20 cellular contexts compared by ENCODE assay signal in the genomic region with DNA sequence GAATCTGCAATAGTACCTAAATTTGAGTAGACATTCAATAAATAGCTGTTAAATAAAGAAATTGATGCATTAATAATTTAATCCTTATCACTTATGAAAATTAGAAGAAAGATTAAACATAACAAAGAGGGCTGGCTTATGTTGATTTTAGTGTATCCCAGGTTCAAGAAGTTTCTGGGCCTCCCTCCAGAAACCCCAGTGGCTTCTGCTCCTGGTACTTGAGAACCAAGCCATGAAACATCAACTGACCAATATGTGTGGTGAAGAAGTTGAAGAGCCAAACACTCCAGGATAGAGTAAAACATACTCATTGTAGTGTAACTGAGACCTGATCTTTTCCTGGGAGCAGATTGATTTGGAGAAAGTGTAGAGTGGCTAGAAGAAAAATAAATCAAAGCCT.
DNase-seq lines count a peak whose midpoint lies in the region; ATAC-seq and TF ChIP-seq lines count a peak whose summit lies in the region.
"Had no signal": no experiment of that assay in that cellular context is flagged by ENCODE, and none has a peak within 500 bp of the region (broad histone marks: within the 10 kb centered on the region; RNA-seq: fewer than 3 reads in every experiment).

No MANE protein-coding gene starts in this region.

- H3K27me3 ChIP-seq in thyroid gland = no peaks in the 10 kb centered on the region
- H3K27me3 ChIP-seq: BE2C, BLaER1 had no signal

- H3K4me3 Mint-ChIP-seq in activated naive CD4-positive, alpha-beta T cell treated with anti-CD3 and anti-CD28 coated beads for 36 hours = no peak overlapping the region
- H3K4me3 Mint-ChIP-seq: CD14-positive monocyte; CD4-positive, alpha-beta memory T cell; CD4-positive, CD25-positive, alpha-beta regulatory T cell; CD8-positive, alpha-beta memory T cell had no signal

- no peaks in the 10 kb centered on the region for H3K27me3 Mint-ChIP-seq in activated naive CD4-positive, alpha-beta T cell treated with anti-CD3 and anti-CD28 coated beads for 36 hours (ENCODE audit: low read depth)
- H3K27me3 Mint-ChIP-seq: CD4-positive, alpha-beta memory T cell; CD4-positive, CD25-positive, alpha-beta regulatory T cell; CD8-positive, alpha-beta memory T cell had no signal

- peaks cover 0 to 6% of the 10 kb centered on the region in 2 donors for H3K4me1 ChIP-seq in thyroid gland
- H3K4me1 ChIP-seq: BE2C, BLaER1 had no signal

- intact Hi-C loops in thyroid gland (cut with DNase I) = no loop called here
- intact Hi-C loops in activated naive CD4-positive, alpha-beta T cell treated with anti-CD3 and anti-CD28 coated beads for 36 hours (cut with micrococcal nuclease) = no loop called here

- no peaks in the 10 kb centered on the region for H3K9me3 ChIP-seq in thyroid gland
- H3K9me3 ChIP-seq: BE2C, BLaER1 had no signal

- peak; percentile 94 for DNase-seq in DMS79 (lab: John Stamatoyannopoulos, UW)
- DNase-seq in DMS79 treated with DMSO at 0.1 percent for 48 hours (lab: John Stamatoyannopoulos, UW) = peak; percentile 90
- peak; percentile 46 for DNase-seq in NCI-H187 treated with DMSO at 0.1 percent for 48 hours (lab: John Stamatoyannopoulos, UW)
- peak; percentile 65 to 70 for DNase-seq in thyroid gland
- DNase-seq in activated naive CD4-positive, alpha-beta T cell treated with anti-CD3 and anti-CD28 coated beads for 36 hours = no peak
- no peak for DNase-seq in germinal center (ENCODE audit: low spot score)
- DNase-seq: 8988T; ACHN; BE2C; C1 segment of cervical spinal cord; CD4-positive, alpha-beta memory T cell; CD4-positive, CD25-positive, alpha-beta regulatory T cell; CD8-positive, alpha-beta memory T cell; COR-L47; DMS 273 treated with DMSO at 0.1 percent for 48 hours; DMS153; GF-D8 had no signal

- no peaks in the 10 kb centered on the region for H3K36me3 ChIP-seq in thyroid gland
- H3K36me3 ChIP-seq: BE2C, BLaER1 had no signal

- H3K4me1 Mint-ChIP-seq in activated naive CD4-positive, alpha-beta T cell treated with anti-CD3 and anti-CD28 coated beads for 36 hours (ENCODE audit: low read depth) = no peaks in the 10 kb centered on the region
- H3K4me1 Mint-ChIP-seq: CD14-positive monocyte; CD4-positive, alpha-beta memory T cell; CD4-positive, CD25-positive, alpha-beta regulatory T cell; CD8-positive, alpha-beta memory T cell had no signal

- H3K27ac Mint-ChIP-seq in activated naive CD4-positive, alpha-beta T cell treated with anti-CD3 and anti-CD28 coated beads for 36 hours = no peak overlapping the region
- H3K27ac Mint-ChIP-seq: CD14-positive monocyte; CD4-positive, alpha-beta memory T cell; CD4-positive, CD25-positive, alpha-beta regulatory T cell; CD8-positive, alpha-beta memory T cell had no signal

- ATAC-seq in GM19455 (IDR thresholded peaks at IDR 0.05; ENCODE audit: unreplicated experiment) = no peak

- CTCF ChIA-PET in activated naive CD4-positive, alpha-beta T cell treated with anti-CD3 and anti-CD28 coated beads for 36 hours (lab: Charles Lee) = no interaction called here

- TF ChIP-seq CTCF in thyroid gland (IDR thresholded peaks at IDR 0.05) = no peak

- H3K36me3 Mint-ChIP-seq in activated naive CD4-positive, alpha-beta T cell treated with anti-CD3 and anti-CD28 coated beads for 36 hours (ENCODE audit: low read depth) = no peaks in the 10 kb centered on the region
- H3K36me3 Mint-ChIP-seq: CD14-positive monocyte; CD4-positive, alpha-beta memory T cell; CD4-positive, CD25-positive, alpha-beta regulatory T cell; CD8-positive, alpha-beta memory T cell had no signal

- H3K27ac ChIP-seq in thyroid gland = no peak overlapping the region
- H3K27ac ChIP-seq: BLaER1 had no signal

- TF ChIP-seq POLR2A in thyroid gland (IDR thresholded peaks at IDR 0.05) = no peak

- H3K9me3 Mint-ChIP-seq in activated naive CD4-positive, alpha-beta T cell treated with anti-CD3 and anti-CD28 coated beads for 36 hours = peaks cover 6% of the 10 kb centered on the region

- H3K4me3 ChIP-seq in thyroid gland (replicated peaks in 1 of 3) = no peak overlapping the region
- H3K4me3 ChIP-seq: BLaER1 had no signal

Comparison
In these comparisons a context has a peak if more than half of its experiments do, and no peak if none do; other contexts are left out.
1. DNase-seq: peak in DMS79 (single experiment), DMS79 treated with DMSO at 0.1 percent for 48 hours (single experiment), NCI-H187 treated with DMSO at 0.1 percent for 48 hours (single experiment) and thyroid gland (2 of 2); none in activated naive CD4-positive, alpha-beta T cell treated with anti-CD3 and anti-CD28 coated beads for 36 hours (single experiment) and germinal center (single experiment).